9 cellular contexts compared by ENCODE assay signal in genomic region chr14:61342486-61342885, GRCh38. TPM values are rescaled to one million over a fixed set of nuclear protein-coding genes. Genes with fewer than 3 reads are reported as not detected.
DNase-seq lines count a peak whose midpoint lies in the region; ATAC-seq, FAIRE-seq and TF ChIP-seq lines count a peak whose summit lies in the region.
"Had no signal": no experiment of that assay in that cellular context is flagged by ENCODE, and none has a peak within 500 bp of the region (broad histone marks: within the 10 kb centered on the region; RNA-seq: fewer than 3 reads in every experiment).

No MANE protein-coding gene starts in this region.

- no peaks in the 10 kb centered on the region for H3K9me3 Mint-ChIP-seq in CD8-positive, alpha-beta T cell
- peaks cover 1% of the 10 kb centered on the region for H3K9me3 Mint-ChIP-seq in glutamatergic neuron (ENCODE audit: unreplicated experiment)

- H3K4me1 ChIP-seq in CD8-positive, alpha-beta T cell (ENCODE audit: insufficient read depth, low read length), result peaks cover 94% of the 10 kb centered on the region
- peaks cover 9 to 32% of the 10 kb centered on the region in 2 experiments; a peak in 3 of 5 replicates for H3K4me1 ChIP-seq in K562 (replicated peaks in 1 of 2; ENCODE audit: control insufficient read depth in 2 of 2, insufficient read depth in 2 of 2, low read length in 2 of 2)

- H4K20me1 ChIP-seq in K562 (replicated peaks; ENCODE audit: control insufficient read depth, insufficient read depth, low read length), result no peaks in the 10 kb centered on the region

- FAIRE-seq in K562 (lab: Jason Lieb, UNC), result no peak

- no TSS peak for BruUV-seq in K562 (replicated peaks; lab: Mats Ljungman, UMichigan)

- WGBS in K562 (ENCODE audit: insufficient coverage, low coverage, missing lambda C conversion rate), result 37% methylated on average over 5 of the region's 5 CpGs

- peaks cover 3% of the 10 kb centered on the region; the same call in 1 of the 3 replicates for H3K79me2 ChIP-seq in K562 (ENCODE audit: control insufficient read depth, insufficient read depth, low read length)

- POLR2A ChIA-PET in CD8-positive, alpha-beta T cell (lab: Charles Lee), result interaction anchor here (0.6 to 2.4 kb wide), 11 partner anchors 10 to 173 kb away, joined by 3 to 13 read pairs (median 4); partner anchors contain the start of gene PRKCH
- POLR2A ChIA-PET in K562 (lab: Yijun Ruan, JAX), result interaction anchor here (1.2 kb wide), 1 partner anchor 12 kb away, joined by 3 read pairs; no protein-coding TSS in a partner anchor

- H3K9me1 ChIP-seq in K562 (ENCODE audit: control insufficient read depth, insufficient read depth, low read length), result no peaks in the 10 kb centered on the region

- CTCF ChIA-PET in CD8-positive, alpha-beta T cell (lab: Charles Lee), result interaction anchor here (0.7 to 1.4 kb wide), 6 partner anchors 9 to 110 kb away, joined by 3 to 6 read pairs (median 3); no protein-coding TSS in a partner anchor
- CTCF ChIA-PET in K562 (lab: Yijun Ruan, JAX; ENCODE audit: low intra/inter-chr PET ratio), result no interaction called here

- H3K4me2 ChIP-seq in K562 (ENCODE audit: insufficient read depth, low read length), result peak overlapping the region; percentile 77

- no peaks in the 10 kb centered on the region for H3K36me3 ChIP-seq in CD8-positive, alpha-beta T cell (ENCODE audit: insufficient read depth, low read length)
- H3K36me3 ChIP-seq in K562 (ENCODE audit: control insufficient read depth, insufficient read depth, low read length), result no peaks in the 10 kb centered on the region

- peak; percentile 49 for ATAC-seq in CD8-positive, alpha-beta T cell
- ATAC-seq in K562 (no peak; the same call in none of the 3 replicates), GM19397 (IDR thresholded peaks at IDR 0.05; ENCODE audit: unreplicated experiment) (no peak), GM21367 (IDR thresholded peaks at IDR 0.05; ENCODE audit: unreplicated experiment) (no peak), GM21528 (IDR thresholded peaks at IDR 0.05; ENCODE audit: low FRiP score, unreplicated experiment) (no peak)
- ATAC-seq: HCT116 had no signal

- no peak for TF ChIP-seq EP300 in K562 (IDR thresholded peaks at IDR 0.05; ENCODE audit: low read length)

- H3K9me3 ChIP-seq in CD8-positive, alpha-beta T cell (ENCODE audit: low read length), result no peaks in the 10 kb centered on the region
- no peaks in the 10 kb centered on the region for H3K9me3 ChIP-seq in K562 (replicated peaks; ENCODE audit: control insufficient read depth, insufficient read depth, low read depth, low read length)

- in situ Hi-C loops in K562 (cut with MboI), result no loop called here

- H3K4me3 Mint-ChIP-seq in CD8-positive, alpha-beta T cell, result peak overlapping the region; percentile 77
- H3K4me3 Mint-ChIP-seq in glutamatergic neuron (ENCODE audit: unreplicated experiment), result no peak overlapping the region

- peak overlapping the region; percentile 87 for H2AFZ ChIP-seq in K562 (ENCODE audit: low read depth, low read length)

- peak overlapping the region in 1 of 2 experiments; percentile 53; a peak in 2 of 4 replicates for H3K9ac ChIP-seq in K562 (ENCODE audit: insufficient read depth in 1 of 2, low read depth in 2 of 2, low read length in 2 of 2)

- H3K27ac ChIP-seq in CD8-positive, alpha-beta T cell (ENCODE audit: low read depth, low read length), result peak overlapping the region; percentile 39
- H3K27ac ChIP-seq in K562 (ENCODE audit: extremely low read depth, low read depth, low read length), result peak overlapping the region; percentile 85

- no peaks in the 10 kb centered on the region for H3K27me3 Mint-ChIP-seq in CD8-positive, alpha-beta T cell (ENCODE audit: low read depth)
- peaks cover 4% of the 10 kb centered on the region for H3K27me3 Mint-ChIP-seq in glutamatergic neuron (ENCODE audit: unreplicated experiment)

- peaks cover 95% of the 10 kb centered on the region for H3K4me1 Mint-ChIP-seq in CD8-positive, alpha-beta T cell (ENCODE audit: low read depth)
- no peaks in the 10 kb centered on the region for H3K4me1 Mint-ChIP-seq in glutamatergic neuron (ENCODE audit: low read depth, unreplicated experiment)

- intact Hi-C loops in CD8-positive, alpha-beta T cell (cut with DNase I, micrococcal nuclease), result loop anchor here in 1 of 2 experiments (1.0 to 5.0 kb wide), 6 partner anchors 8 to 355 kb away; partner anchors contain the start of gene HIF1A
- intact Hi-C loops in K562 (cut with micrococcal nuclease), result no loop called here

- TF ChIP-seq RAD21 in K562 (CRISPR knock-in tag; conservative IDR thresholded peaks at IDR 0.05 in 1 of 2, IDR thresholded peaks at IDR 0.05 in 1 of 2), result no peak

- DNase-seq in CD8-positive, alpha-beta T cell, result peak; percentile 60 to 90 (median 79)
- DNase-seq in activated CD4-positive, CD25-positive, alpha-beta regulatory T cell treated with anti-CD3 and anti-CD28 coated beads, Interleukin-2, amount 50 U/mL, for 72 hours, result peak; percentile 64
- DNase-seq in K562 (ENCODE audit: extremely low read depth in 1 of 4, low spot score in 3 of 4) (no peak), glutamatergic neuron (no peak)
- DNase-seq in stimulated activated CD4-positive, alpha-beta T cell treated with anti-CD3 and anti-CD28 coated beads, Interleukin-2, amount 100 ng/mL, for 24 hours, result peak; percentile 77 to 82

- H3K27ac Mint-ChIP-seq in CD8-positive, alpha-beta T cell, result peak overlapping the region; percentile 99
- H3K27ac Mint-ChIP-seq in glutamatergic neuron (ENCODE audit: unreplicated experiment), result no peak overlapping the region

- peaks cover 36% of the 10 kb centered on the region for H3K36me3 Mint-ChIP-seq in CD8-positive, alpha-beta T cell
- peaks cover 4% of the 10 kb centered on the region for H3K36me3 Mint-ChIP-seq in glutamatergic neuron (ENCODE audit: unreplicated experiment)

- no peak for TF ChIP-seq CTCF in CD8-positive, alpha-beta T cell (IDR thresholded peaks at IDR 0.05)
- no peak for TF ChIP-seq CTCF in K562 (IDR thresholded peaks at IDR 0.05 in 2 of 3, conservative IDR thresholded peaks at IDR 0.05 in 1 of 3; ENCODE audit: insufficient read depth in 2 of 3, low read depth in 1 of 3, low read length in 3 of 3)
- no peak for TF ChIP-seq CTCF in glutamatergic neuron (IDR thresholded peaks at IDR 0.05; ENCODE audit: partially characterized antibody, unreplicated experiment)

- no peaks in the 10 kb centered on the region for H3K27me3 ChIP-seq in CD8-positive, alpha-beta T cell (ENCODE audit: insufficient read depth, low read length)
- no peaks in the 10 kb centered on the region for H3K27me3 ChIP-seq in K562 (ENCODE audit: control insufficient read depth in 2 of 2, insufficient read depth in 2 of 2, low read length in 2 of 2)

- no peak for TF ChIP-seq POLR2A in K562 (conservative IDR thresholded peaks at IDR 0.05)

- no peak overlapping the region for H3K4me3 ChIP-seq in CD8-positive, alpha-beta T cell (ENCODE audit: low read depth, low read length)
- H3K4me3 ChIP-seq in K562, result no peak overlapping the region

TF ChIP-seq in K562, 482 proteins besides CTCF, POLR2A, EP300 and RAD21 (continues in another document):
- no peak for TF ChIP-seq TCF15 (CRISPR knock-in tag; IDR thresholded peaks at IDR 0.05)

RNA-seq across cellular contexts. Expression of gene PRKCH, which starts 21.1 kb away (rescaled TPM):
- total RNA-seq in CD8-positive, alpha-beta T cell, result 100 to 1,000 TPM; 429 to 433 TPM
- 8.7 and 13.2 TPM in 2 replicates for total RNA-seq in K562 (2011; cell fraction: chromatin; rRNA removed; ENCODE audit: low replicate concordance)
- 3.2 and 3.5 TPM in 2 replicates for total RNA-seq in K562 (2011; cell fraction: nucleolus; rRNA removed)
- 7.8 and 8.9 TPM in 2 replicates for total RNA-seq in K562 (2011; cell fraction: nucleoplasm; rRNA removed)
- total RNA-seq in K562 (2014; rRNA removed), result 4.0 and 9.9 TPM in 2 replicates
- 4.1 and 4.3 TPM in 2 replicates for total RNA-seq in K562 (2014; rRNA removed; fragmentation: Illumina TruSeq; extraction: Trizol)
- 3.8 and 4.0 TPM in 2 replicates for total RNA-seq in K562 (2015; rRNA removed; fragmentation: Illumina TruSeq; extraction: Trizol)
- 4.0 and 5.6 TPM in 2 replicates for total RNA-seq in K562 (2021)
- 0.83 and 2.7 TPM in 2 replicates for polyA plus RNA-seq in K562 (2011; rRNA removed)
- polyA plus RNA-seq in K562 (2011; cell fraction: cytosol; rRNA removed), result 0.62 and 4.8 TPM in 2 replicates
- 0.81 and 4.7 TPM in 2 replicates for polyA plus RNA-seq in K562 (2011; cell fraction: nucleus; rRNA removed)
- 2.0 and 5.2 TPM in 2 replicates for polyA plus RNA-seq in K562 (2012)
- polyA plus RNA-seq in K562 (2014; fragmentation: Illumina TruSeq; extraction: Trizol), result 4.1 and 4.3 TPM in 2 replicates
- 1 to 10 TPM in 1 of 2 experiments, under 1 TPM in 1; 0.61 to 1.1 TPM for polyA plus RNA-seq in K562 (2014; fragmentation: Nextera tagmentation; extraction: Ambion mirVana)
- polyA plus RNA-seq in K562 (2014; rRNA removed), result 2.7 and 4.4 TPM in 2 replicates
- 3.0 and 6.1 TPM in 2 replicates for polyA minus RNA-seq in K562 (2011; rRNA and poly(A)+ RNA removed)
- 10.4 TPM in 1 of 2 replicates, not detected in the other for polyA minus RNA-seq in K562 (2011; cell fraction: cytosol; rRNA and poly(A)+ RNA removed)
- polyA minus RNA-seq in K562 (2011; cell fraction: nucleus; rRNA and poly(A)+ RNA removed), result 0.33 and 2.4 TPM in 2 replicates
- 0.54 TPM for total RNA-seq in glutamatergic neuron (ENCODE audit: unreplicated experiment)

Comparison
In these comparisons a context has a peak if more than half of its experiments do, and no peak if none do; other contexts are left out.
1. DNase-seq: peak in CD8-positive, alpha-beta T cell (7 of 7), activated CD4-positive, CD25-positive, alpha-beta regulatory T cell treated with anti-CD3 and anti-CD28 coated beads, Interleukin-2, amount 50 U/mL, for 72 hours (single experiment) and stimulated activated CD4-positive, alpha-beta T cell treated with anti-CD3 and anti-CD28 coated beads, Interleukin-2, amount 100 ng/mL, for 24 hours (2 of 2); none in K562 (0 of 4) and glutamatergic neuron (single experiment).
2. RNA of gene PRKCH, which starts 21.1 kb away (total RNA-seq): 429 to 433 TPM in CD8-positive, alpha-beta T cell; 3.2 to 13.2 TPM in K562 and 0.54 TPM in glutamatergic neuron (single experiment); every median in the first group is over 10 times any median in the second.